In the genomic region with DNA sequence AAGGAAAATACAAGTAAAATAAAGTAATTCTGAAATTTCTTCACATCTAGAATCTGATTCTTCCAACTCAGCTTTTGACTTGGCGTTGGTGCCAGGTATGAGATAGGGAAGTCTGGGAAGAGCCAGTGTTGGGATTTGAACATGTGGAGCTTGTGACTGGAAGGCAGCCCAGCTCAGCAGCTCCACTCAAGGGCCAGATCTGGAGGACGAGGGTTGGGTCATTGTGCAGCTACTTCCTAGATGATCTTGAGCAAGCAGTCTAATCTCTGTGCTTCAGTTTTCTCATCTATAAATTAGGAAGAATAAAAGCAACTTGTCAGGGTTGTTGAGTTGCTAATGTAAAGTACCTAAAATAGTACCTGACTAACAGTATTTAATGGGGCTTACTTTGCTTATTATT, we compare ENCODE assay signal across 10 cellular contexts. TPM values are rescaled to one million over a fixed set of nuclear protein-coding genes. Genes with fewer than 3 reads are reported as not detected.
DNase-seq lines count a peak whose midpoint lies in the region; ATAC-seq and TF ChIP-seq lines count a peak whose summit lies in the region.
"Had no signal": no experiment of that assay in that cellular context is flagged by ENCODE, and none has a peak within 500 bp of the region (broad histone marks: within the 10 kb centered on the region; RNA-seq: fewer than 3 reads in every experiment).

No MANE protein-coding gene starts in this region.

- no peaks in the 10 kb centered on the region for H3K27me3 ChIP-seq in aorta (ENCODE audit: control insufficient read depth in 1 of 2, insufficient read depth in 2 of 2, low read length in 1 of 2)

- ATAC-seq in aorta (ENCODE audit: low FRiP score), result no peak
- ATAC-seq in GM18505 (IDR thresholded peaks at IDR 0.05; ENCODE audit: unreplicated experiment), result no peak

- 47 to 53% methylated on average over 2 of the region's 2 CpGs for WGBS in aorta, 2 donors

- peaks cover 2 to 5% of the 10 kb centered on the region in 2 donors for H3K4me1 ChIP-seq in aorta (ENCODE audit: control insufficient read depth in 1 of 2, insufficient read depth in 2 of 2, low read length in 2 of 2)

- peak overlapping the region; percentile 42 for H3K4me3 Mint-ChIP-seq in activated naive CD4-positive, alpha-beta T cell treated with anti-CD3 and anti-CD28 coated beads, Interleukin-2, amount 10 ng/mL, durations not matched to agents 7 days and 5 days
- H3K4me3 Mint-ChIP-seq in activated CD4-positive, alpha-beta memory T cell treated with anti-CD3 and anti-CD28 coated beads for 36 hours, result peak overlapping the region; percentile 40
- peak overlapping the region; percentile 49 to 76 (median 70) for H3K4me3 Mint-ChIP-seq in immature natural killer cell

- H3K36me3 ChIP-seq in aorta (ENCODE audit: control insufficient read depth in 1 of 2, insufficient read depth in 2 of 2, low read length in 1 of 2), result peaks cover 0 to 6% of the 10 kb centered on the region in 2 donors

- no peaks in the 10 kb centered on the region for H3K27me3 Mint-ChIP-seq in activated naive CD4-positive, alpha-beta T cell treated with anti-CD3 and anti-CD28 coated beads, Interleukin-2, amount 10 ng/mL, durations not matched to agents 7 days and 5 days
- H3K27me3 Mint-ChIP-seq in activated CD4-positive, alpha-beta memory T cell treated with anti-CD3 and anti-CD28 coated beads for 36 hours, result no peaks in the 10 kb centered on the region
- peaks cover 2 to 13% (median 12%) of the 10 kb centered on the region in 3 donors for H3K27me3 Mint-ChIP-seq in immature natural killer cell (ENCODE audit: low read depth in 3 of 3)

- CTCF ChIA-PET in activated naive CD4-positive, alpha-beta T cell treated with anti-CD3 and anti-CD28 coated beads, Interleukin-2, amount 10 ng/mL, durations not matched to agents 7 days and 5 days (lab: Charles Lee), result interaction anchor here (1.1 to 4.8 kb wide), 4 partner anchors 23 to 147 kb away, joined by 3 to 36 read pairs (median 12); no protein-coding TSS in a partner anchor
- CTCF ChIA-PET in activated CD4-positive, alpha-beta memory T cell treated with anti-CD3 and anti-CD28 coated beads for 36 hours (lab: Charles Lee), result interaction anchor here (1.3 to 5.4 kb wide), 4 partner anchors 23 to 129 kb away, joined by 4 to 73 read pairs (median 17); no protein-coding TSS in a partner anchor

- H3K27ac Mint-ChIP-seq in activated naive CD4-positive, alpha-beta T cell treated with anti-CD3 and anti-CD28 coated beads, Interleukin-2, amount 10 ng/mL, durations not matched to agents 7 days and 5 days, result peak overlapping the region; percentile 99
- peak overlapping the region; percentile 96 for H3K27ac Mint-ChIP-seq in activated CD4-positive, alpha-beta memory T cell treated with anti-CD3 and anti-CD28 coated beads for 36 hours
- H3K27ac Mint-ChIP-seq in immature natural killer cell, result peak overlapping the region; percentile 90 to 96 (median 94)

- no peak for TF ChIP-seq POLR2A in GM18505 (IDR thresholded peaks at IDR 0.05; ENCODE audit: borderline replicate concordance, extremely low read depth, insufficient read depth, insufficient read length)

- H3K4me1 Mint-ChIP-seq in activated naive CD4-positive, alpha-beta T cell treated with anti-CD3 and anti-CD28 coated beads, Interleukin-2, amount 10 ng/mL, durations not matched to agents 7 days and 5 days, result peaks cover 88% of the 10 kb centered on the region
- peaks cover 88% of the 10 kb centered on the region for H3K4me1 Mint-ChIP-seq in activated CD4-positive, alpha-beta memory T cell treated with anti-CD3 and anti-CD28 coated beads for 36 hours (ENCODE audit: low read depth)
- peaks cover 65 to 67% of the 10 kb centered on the region in 2 donors for H3K4me1 Mint-ChIP-seq in immature natural killer cell

- DNase-seq in activated naive CD4-positive, alpha-beta T cell treated with anti-CD3 and anti-CD28 coated beads, Interleukin-2, amount 10 ng/mL, durations not matched to agents 7 days and 5 days, result no peak
- DNase-seq in activated naive CD4-positive, alpha-beta T cell (lab: John Stamatoyannopoulos, UW), result no peak
- DNase-seq in activated CD4-positive, alpha-beta memory T cell treated with anti-CD3 and anti-CD28 coated beads for 36 hours, result peak; percentile 31
- DNase-seq in immature natural killer cell (no peak), aorta (peak in 1 of 2 donors; percentile 36), cortex of kidney (lab: John Stamatoyannopoulos, UW) (no peak), NCI-H69 (lab: John Stamatoyannopoulos, UW) (no peak)
- DNase-seq: NCI-H2227 treated with DMSO at 0.1 percent for 48 hours had no signal

- no peak overlapping the region for H3K4me3 ChIP-seq in aorta (ENCODE audit: low read length in 2 of 2)

- intact Hi-C loops in activated CD4-positive, alpha-beta memory T cell treated with anti-CD3 and anti-CD28 coated beads for 36 hours (cut with micrococcal nuclease), result loop anchor here (1.0 to 5.0 kb wide), 7 partner anchors 8 to 738 kb away; partner anchors contain the start of gene PTTG1IP
- intact Hi-C loops in aorta (cut with DNase I), result loop anchor here (5.0 kb wide), 2 partner anchors 48 to 132 kb away; no protein-coding TSS in a partner anchor

- peaks cover 36% of the 10 kb centered on the region for H3K36me3 Mint-ChIP-seq in activated naive CD4-positive, alpha-beta T cell treated with anti-CD3 and anti-CD28 coated beads, Interleukin-2, amount 10 ng/mL, durations not matched to agents 7 days and 5 days
- H3K36me3 Mint-ChIP-seq in activated CD4-positive, alpha-beta memory T cell treated with anti-CD3 and anti-CD28 coated beads for 36 hours, result peaks cover 5% of the 10 kb centered on the region
- H3K36me3 Mint-ChIP-seq in immature natural killer cell, result no peaks in the 10 kb centered on the region

- POLR2A ChIA-PET in activated CD4-positive, alpha-beta memory T cell treated with anti-CD3 and anti-CD28 coated beads for 36 hours (lab: Charles Lee), result interaction anchor here (1.9 kb wide), 1 partner anchor 10 kb away, joined by 5 read pairs; no protein-coding TSS in a partner anchor

- peak overlapping the region; percentile 31 to 49 for H3K27ac ChIP-seq in aorta (ENCODE audit: low read depth in 1 of 2, low read length in 2 of 2)
- H3K27ac ChIP-seq: KMS-11 had no signal

- H3K9me3 Mint-ChIP-seq in activated naive CD4-positive, alpha-beta T cell treated with anti-CD3 and anti-CD28 coated beads, Interleukin-2, amount 10 ng/mL, durations not matched to agents 7 days and 5 days, result no peaks in the 10 kb centered on the region
- no peaks in the 10 kb centered on the region for H3K9me3 Mint-ChIP-seq in activated CD4-positive, alpha-beta memory T cell treated with anti-CD3 and anti-CD28 coated beads for 36 hours
- H3K9me3 Mint-ChIP-seq in immature natural killer cell, result no peaks in the 10 kb centered on the region

- no peaks in the 10 kb centered on the region for H3K9me3 ChIP-seq in aorta (ENCODE audit: control insufficient read depth, low read length)

RNA-seq across cellular contexts. Expression of gene ADARB1, which starts 5.0 kb away (rescaled TPM):
- 10 to 100 TPM; 37.6 to 40.6 TPM for total RNA-seq in activated CD4-positive, alpha-beta memory T cell treated with anti-CD3 and anti-CD28 coated beads for 36 hours
- 1 to 10 TPM; 3.0 to 4.5 (median 3.4) TPM for polyA plus RNA-seq in immature natural killer cell
- total RNA-seq in aorta, result 100 to 1,000 TPM in 1 of 2 donors, 10 to 100 TPM in 1; 87.9 to 224 TPM
- polyA plus RNA-seq in aorta, result 10 to 100 TPM; 54.7 to 93.3 TPM
